ENCODE assay signal across 21 cellular contexts in genomic region chr14:88258026-88258425, GRCh38.
"Had no signal": no experiment of that assay in that cellular context is flagged by ENCODE, and none has a peak within 500 bp of the region (broad histone marks: within the 10 kb centered on the region; RNA-seq: fewer than 3 reads in every experiment).

No MANE protein-coding gene starts in this region.

- H3K27me3 ChIP-seq: dorsolateral prefrontal cortex, ovary, right atrium auricular region, sigmoid colon, transverse colon had no signal

- H3K27ac Mint-ChIP-seq: mesothelial cell of epicardium; natural killer cell; stimulated activated naive B cell treated with anti-CD40 and anti-IgM and Interleukin-4, amounts not matched to agents 10 μg/mL and 1 μg/mL and 100 μg/mL, for 72 hours had no signal

- H3K9me3 Mint-ChIP-seq: mesothelial cell of epicardium, natural killer cell had no signal

- H3K36me3 ChIP-seq: heart left ventricle, ovary, right atrium auricular region, sigmoid colon, stomach, thoracic aorta, transverse colon had no signal

- H3K4me3 ChIP-seq: dorsolateral prefrontal cortex, heart left ventricle, ovary, right atrium auricular region, sigmoid colon, skin epidermis, stomach, thoracic aorta, transverse colon had no signal

- DNase-seq: cortex of kidney; dorsolateral prefrontal cortex; effector CD8-positive, alpha-beta T cell; heart left ventricle; hippocampal formation; kidney glomerular epithelial cell; natural killer cell; nucleus accumbens; ovary; sigmoid colon; stimulated activated CD4-positive, alpha-beta T cell treated with anti-CD3 and anti-CD28 coated beads, Interleukin-2, amount 100 ng/mL, for 24 hours; stimulated activated CD4-positive, alpha-beta T cell treated with anti-CD3 and anti-CD28 coated beads, Interleukin-4, amount 100 ng/mL, for 4 hours; stimulated activated naive B cell treated with anti-CD40 and anti-IgM and Interleukin-4, amounts not matched to agents 10 μg/mL and 1 μg/mL and 100 μg/mL, for 72 hours; stomach; substantia nigra; transverse colon had no signal

- H3K4me1 ChIP-seq: heart left ventricle, right atrium auricular region, sigmoid colon, stomach had no signal

- H3K4me1 Mint-ChIP-seq: mesothelial cell of epicardium; natural killer cell; stimulated activated naive B cell treated with anti-CD40 and anti-IgM and Interleukin-4, amounts not matched to agents 10 μg/mL and 1 μg/mL and 100 μg/mL, for 72 hours had no signal

- H3K27ac ChIP-seq: dorsolateral prefrontal cortex, heart left ventricle, ovary, right atrium auricular region, sigmoid colon, skin epidermis, stomach, thoracic aorta, transverse colon had no signal

- H3K9me3 ChIP-seq: heart left ventricle, ovary, right atrium auricular region, sigmoid colon, stomach, thoracic aorta, transverse colon had no signal

- H3K4me3 Mint-ChIP-seq: mesothelial cell of epicardium; natural killer cell; neural crest cell; stimulated activated naive B cell treated with anti-CD40 and anti-IgM and Interleukin-4, amounts not matched to agents 10 μg/mL and 1 μg/mL and 100 μg/mL, for 72 hours had no signal

- H3K36me3 Mint-ChIP-seq: mesothelial cell of epicardium; natural killer cell; stimulated activated naive B cell treated with anti-CD40 and anti-IgM and Interleukin-4, amounts not matched to agents 10 μg/mL and 1 μg/mL and 100 μg/mL, for 72 hours had no signal
